Comparison of ENCODE assay signal across 31 cellular contexts in genomic region chr12:53942467-53942997, GRCh38. TPM values are rescaled to one million over a fixed set of nuclear protein-coding genes. Genes with fewer than 3 reads are reported as not detected.
"Had no signal": no experiment of that assay in that cellular context is flagged by ENCODE, and none has a peak within 500 bp of the region (broad histone marks: within the 10 kb centered on the region; RNA-seq: fewer than 3 reads in every experiment).

No MANE protein-coding gene starts in this region.

- H3K9me3 Mint-ChIP-seq: activated CD4-positive, alpha-beta memory T cell treated with anti-CD3 and anti-CD28 coated beads for 36 hours; activated CD4-positive, alpha-beta T cell treated with anti-CD3 and anti-CD28 coated beads, Interleukin-2, amount 10 ng/mL, durations not matched to agents 7 days and 5 days; activated naive CD4-positive, alpha-beta T cell treated with anti-CD3 and anti-CD28 coated beads, Interleukin-2, amount 10 ng/mL, durations not matched to agents 7 days and 5 days; activated naive CD8-positive, alpha-beta T cell treated with anti-CD3 and anti-CD28 coated beads, Interleukin-2, amount 10 ng/mL, durations not matched to agents 7 days and 5 days; activated T-cell treated with anti-CD3 and anti-CD28 coated beads, Interleukin-2, amount 50 U/mL, for 72 hours; activated T-helper 2 cell treated with anti-CD3 and anti-CD28 coated beads, Interferon-gamma antibody, Interleukin-2, Interleukin-4, amounts not matched to agents 10 μg/mL and 5 μg/mL and 100 μg/mL, durations not matched to agents 14 hours and 24 hours and 36 hours; central memory CD8-positive, alpha-beta T cell had no signal

- H3K36me3 ChIP-seq: adrenal gland had no signal

- H3K27ac ChIP-seq: adrenal gland, KMS-11, VCaP had no signal

- H3K4me1 Mint-ChIP-seq: activated CD4-positive, alpha-beta T cell treated with anti-CD3 and anti-CD28 coated beads, Interleukin-2, amount 10 ng/mL, durations not matched to agents 7 days and 5 days; central memory CD8-positive, alpha-beta T cell had no signal

- H3K9ac ChIP-seq: KMS-11 had no signal

- DNase-seq: activated CD4-positive, alpha-beta memory T cell treated with anti-CD3 and anti-CD28 coated beads for 36 hours; activated CD4-positive, alpha-beta T cell treated with anti-CD3 and anti-CD28 coated beads, Interleukin-2, amount 10 ng/mL, durations not matched to agents 7 days and 5 days; activated CD4-positive, CD25-positive, alpha-beta regulatory T cell; activated gamma-delta T cell treated with Interleukin-2 at 50 U/mL for 16 hours; activated naive CD4-positive, alpha-beta T cell treated with anti-CD3 and anti-CD28 coated beads, Interleukin-2, amount 10 ng/mL, durations not matched to agents 7 days and 5 days; activated naive CD8-positive, alpha-beta T cell treated with anti-CD3 and anti-CD28 coated beads, Interleukin-2, amount 10 ng/mL, durations not matched to agents 7 days and 5 days; activated T-cell treated with anti-CD3 and anti-CD28 coated beads for 4 hours; activated T-cell treated with anti-CD3 and anti-CD28 coated beads, Interleukin-2, amount 50 U/mL, for 72 hours; adrenal gland; aorta; NCI-H1092; NCI-H1417; NCI-H1930; NCI-H2171 treated with DMSO at 0.1 percent for 48 hours; NCI-H345; NCI-H510A; NCI-H69; NK-92 treated with Interleukin-12 subunit alpha and Interleukin-12 subunit beta, amount 100 ng/mL, for 24 hours; OCI-M1; SHP77 treated with DMSO at 0.1 percent for 48 hours; T-cell; T-helper 2 cell; T1000 had no signal

- H3K36me3 Mint-ChIP-seq: activated CD4-positive, alpha-beta memory T cell treated with anti-CD3 and anti-CD28 coated beads for 36 hours; activated naive CD8-positive, alpha-beta T cell treated with anti-CD3 and anti-CD28 coated beads, Interleukin-2, amount 10 ng/mL, durations not matched to agents 7 days and 5 days; T-cell had no signal

- ATAC-seq: activated T-cell treated with anti-CD3 and anti-CD28 coated beads, Interleukin-2, amount 50 U/mL, for 72 hours had no signal

- H3K4me3 Mint-ChIP-seq: activated CD4-positive, alpha-beta memory T cell treated with anti-CD3 and anti-CD28 coated beads for 36 hours; activated CD4-positive, alpha-beta T cell treated with anti-CD3 and anti-CD28 coated beads, Interleukin-2, amount 10 ng/mL, durations not matched to agents 7 days and 5 days; activated naive CD4-positive, alpha-beta T cell treated with anti-CD3 and anti-CD28 coated beads, Interleukin-2, amount 10 ng/mL, durations not matched to agents 7 days and 5 days; activated naive CD8-positive, alpha-beta T cell treated with anti-CD3 and anti-CD28 coated beads, Interleukin-2, amount 10 ng/mL, durations not matched to agents 7 days and 5 days; activated T-cell treated with anti-CD3 and anti-CD28 coated beads, Interleukin-2, amount 50 U/mL, for 72 hours; central memory CD8-positive, alpha-beta T cell; T-cell had no signal

- H3K4me1 ChIP-seq: adrenal gland had no signal

- H3K9me3 ChIP-seq: adrenal gland had no signal

- H3K4me3 ChIP-seq: adrenal gland had no signal

RNA-seq across cellular contexts. Expression of gene HOXC13, which starts 3.9 kb away (rescaled TPM):
- total RNA-seq: activated CD4-positive, alpha-beta memory T cell treated with anti-CD3 and anti-CD28 coated beads for 36 hours; activated CD4-positive, alpha-beta T cell treated with anti-CD3 and anti-CD28 coated beads, Interleukin-2, amount 10 ng/mL, durations not matched to agents 7 days and 5 days; activated CD8-positive, alpha-beta memory T cell treated with anti-CD3 and anti-CD28 coated beads for 36 hours; activated naive CD8-positive, alpha-beta T cell treated with anti-CD3 and anti-CD28 coated beads, Interleukin-2, amount 10 ng/mL, durations not matched to agents 7 days and 5 days; activated T-cell treated with anti-CD3 and anti-CD28 coated beads, Interleukin-2, amount 50 U/mL, for 72 hours; activated T-helper 2 cell treated with anti-CD3 and anti-CD28 coated beads, Interferon-gamma antibody, Interleukin-2, Interleukin-4, amounts not matched to agents 10 μg/mL and 5 μg/mL and 100 μg/mL, durations not matched to agents 14 hours and 24 hours and 36 hours; bronchial epithelial cell had no signal

RNA-seq across cellular contexts. Expression of gene HOXC12, which starts 12.2 kb away (rescaled TPM):
- total RNA-seq: activated CD4-positive, alpha-beta memory T cell treated with anti-CD3 and anti-CD28 coated beads for 36 hours; activated CD4-positive, alpha-beta T cell treated with anti-CD3 and anti-CD28 coated beads, Interleukin-2, amount 10 ng/mL, durations not matched to agents 7 days and 5 days; activated CD8-positive, alpha-beta memory T cell treated with anti-CD3 and anti-CD28 coated beads for 36 hours; activated naive CD8-positive, alpha-beta T cell treated with anti-CD3 and anti-CD28 coated beads, Interleukin-2, amount 10 ng/mL, durations not matched to agents 7 days and 5 days; activated T-cell treated with anti-CD3 and anti-CD28 coated beads, Interleukin-2, amount 50 U/mL, for 72 hours; activated T-helper 2 cell treated with anti-CD3 and anti-CD28 coated beads, Interferon-gamma antibody, Interleukin-2, Interleukin-4, amounts not matched to agents 10 μg/mL and 5 μg/mL and 100 μg/mL, durations not matched to agents 14 hours and 24 hours and 36 hours; adrenal gland; bronchial epithelial cell; MCF 10A; SK-MEL-5; T-cell had no signal

RNA-seq across cellular contexts. Expression of gene HOXC11, which starts 30.4 kb away (rescaled TPM):
- total RNA-seq: activated CD4-positive, alpha-beta memory T cell treated with anti-CD3 and anti-CD28 coated beads for 36 hours; activated CD4-positive, alpha-beta T cell treated with anti-CD3 and anti-CD28 coated beads, Interleukin-2, amount 10 ng/mL, durations not matched to agents 7 days and 5 days; activated CD8-positive, alpha-beta memory T cell treated with anti-CD3 and anti-CD28 coated beads for 36 hours; activated naive CD8-positive, alpha-beta T cell treated with anti-CD3 and anti-CD28 coated beads, Interleukin-2, amount 10 ng/mL, durations not matched to agents 7 days and 5 days; activated T-cell treated with anti-CD3 and anti-CD28 coated beads, Interleukin-2, amount 50 U/mL, for 72 hours; activated T-helper 2 cell treated with anti-CD3 and anti-CD28 coated beads, Interferon-gamma antibody, Interleukin-2, Interleukin-4, amounts not matched to agents 10 μg/mL and 5 μg/mL and 100 μg/mL, durations not matched to agents 14 hours and 24 hours and 36 hours; adrenal gland; bronchial epithelial cell; T-cell had no signal

RNA-seq across cellular contexts. Expression of gene HOTAIR, which starts 32.2 kb away (rescaled TPM):
- total RNA-seq: activated CD4-positive, alpha-beta memory T cell treated with anti-CD3 and anti-CD28 coated beads for 36 hours; activated CD4-positive, alpha-beta T cell treated with anti-CD3 and anti-CD28 coated beads, Interleukin-2, amount 10 ng/mL, durations not matched to agents 7 days and 5 days; activated CD8-positive, alpha-beta memory T cell treated with anti-CD3 and anti-CD28 coated beads for 36 hours; activated naive CD8-positive, alpha-beta T cell treated with anti-CD3 and anti-CD28 coated beads, Interleukin-2, amount 10 ng/mL, durations not matched to agents 7 days and 5 days; activated T-cell treated with anti-CD3 and anti-CD28 coated beads, Interleukin-2, amount 50 U/mL, for 72 hours; activated T-helper 2 cell treated with anti-CD3 and anti-CD28 coated beads, Interferon-gamma antibody, Interleukin-2, Interleukin-4, amounts not matched to agents 10 μg/mL and 5 μg/mL and 100 μg/mL, durations not matched to agents 14 hours and 24 hours and 36 hours; adrenal gland; bronchial epithelial cell; SK-MEL-5; T-cell had no signal

RNA-seq across cellular contexts. Expression of gene HOXC10, which starts 42.4 kb away (rescaled TPM):
- total RNA-seq: activated CD4-positive, alpha-beta memory T cell treated with anti-CD3 and anti-CD28 coated beads for 36 hours; activated CD4-positive, alpha-beta T cell treated with anti-CD3 and anti-CD28 coated beads, Interleukin-2, amount 10 ng/mL, durations not matched to agents 7 days and 5 days; activated CD8-positive, alpha-beta memory T cell treated with anti-CD3 and anti-CD28 coated beads for 36 hours; activated naive CD8-positive, alpha-beta T cell treated with anti-CD3 and anti-CD28 coated beads, Interleukin-2, amount 10 ng/mL, durations not matched to agents 7 days and 5 days; activated T-cell treated with anti-CD3 and anti-CD28 coated beads, Interleukin-2, amount 50 U/mL, for 72 hours; activated T-helper 2 cell treated with anti-CD3 and anti-CD28 coated beads, Interferon-gamma antibody, Interleukin-2, Interleukin-4, amounts not matched to agents 10 μg/mL and 5 μg/mL and 100 μg/mL, durations not matched to agents 14 hours and 24 hours and 36 hours; bronchial epithelial cell; MCF 10A had no signal
